ENCODE assay signal across 1 cellular context in genomic region chr10:74176380-74177139, GRCh38.
A peak's percentile ranks its signal among the peaks of the same experiment; 100 is the strongest.
TF ChIP-seq lines count a peak whose summit lies in the region.

No MANE protein-coding gene starts in this region.

TF ChIP-seq in K562, 482 proteins besides CTCF, POLR2A, EP300 and RAD21 (continued from another document and continues in another):
- TF ChIP-seq, protein P1, sequence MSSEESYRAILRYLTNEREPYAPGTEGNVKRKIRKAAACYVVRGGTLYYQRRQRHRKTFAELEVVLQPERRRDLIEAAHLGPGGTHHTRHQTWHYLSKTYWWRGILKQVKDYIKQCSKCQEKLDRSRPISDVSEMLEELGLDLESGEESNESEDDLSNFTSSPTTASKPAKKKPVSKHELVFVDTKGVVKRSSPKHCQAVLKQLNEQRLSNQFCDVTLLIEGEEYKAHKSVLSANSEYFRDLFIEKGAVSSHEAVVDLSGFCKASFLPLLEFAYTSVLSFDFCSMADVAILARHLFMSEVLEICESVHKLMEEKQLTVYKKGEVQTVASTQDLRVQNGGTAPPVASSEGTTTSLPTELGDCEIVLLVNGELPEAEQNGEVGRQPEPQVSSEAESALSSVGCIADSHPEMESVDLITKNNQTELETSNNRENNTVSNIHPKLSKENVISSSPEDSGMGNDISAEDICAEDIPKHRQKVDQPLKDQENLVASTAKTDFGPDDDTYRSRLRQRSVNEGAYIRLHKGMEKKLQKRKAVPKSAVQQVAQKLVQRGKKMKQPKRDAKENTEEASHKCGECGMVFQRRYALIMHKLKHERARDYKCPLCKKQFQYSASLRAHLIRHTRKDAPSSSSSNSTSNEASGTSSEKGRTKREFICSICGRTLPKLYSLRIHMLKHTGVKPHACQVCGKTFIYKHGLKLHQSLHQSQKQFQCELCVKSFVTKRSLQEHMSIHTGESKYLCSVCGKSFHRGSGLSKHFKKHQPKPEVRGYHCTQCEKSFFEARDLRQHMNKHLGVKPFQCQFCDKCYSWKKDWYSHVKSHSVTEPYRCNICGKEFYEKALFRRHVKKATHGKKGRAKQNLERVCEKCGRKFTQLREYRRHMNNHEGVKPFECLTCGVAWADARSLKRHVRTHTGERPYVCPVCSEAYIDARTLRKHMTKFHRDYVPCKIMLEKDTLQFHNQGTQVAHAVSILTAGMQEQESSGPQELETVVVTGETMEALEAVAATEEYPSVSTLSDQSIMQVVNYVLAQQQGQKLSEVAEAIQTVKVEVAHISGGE (CRISPR knock-in tag; IDR thresholded peaks at IDR 0.05), result peak in 1 of 3 experiments; percentile 79; a peak in 3 of 6 replicates
- TF ChIP-seq AFF4 (CRISPR knock-in tag; IDR thresholded peaks at IDR 0.05), result peak; percentile 97
- TF ChIP-seq MTA3 (IDR thresholded peaks at IDR 0.05; ENCODE audit: borderline replicate concordance), result peak; percentile 96
- TF ChIP-seq, protein P2, sequence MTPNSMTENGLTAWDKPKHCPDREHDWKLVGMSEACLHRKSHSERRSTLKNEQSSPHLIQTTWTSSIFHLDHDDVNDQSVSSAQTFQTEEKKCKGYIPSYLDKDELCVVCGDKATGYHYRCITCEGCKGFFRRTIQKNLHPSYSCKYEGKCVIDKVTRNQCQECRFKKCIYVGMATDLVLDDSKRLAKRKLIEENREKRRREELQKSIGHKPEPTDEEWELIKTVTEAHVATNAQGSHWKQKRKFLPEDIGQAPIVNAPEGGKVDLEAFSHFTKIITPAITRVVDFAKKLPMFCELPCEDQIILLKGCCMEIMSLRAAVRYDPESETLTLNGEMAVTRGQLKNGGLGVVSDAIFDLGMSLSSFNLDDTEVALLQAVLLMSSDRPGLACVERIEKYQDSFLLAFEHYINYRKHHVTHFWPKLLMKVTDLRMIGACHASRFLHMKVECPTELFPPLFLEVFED (CRISPR knock-in tag; conservative IDR thresholded peaks at IDR 0.05), result peak; percentile 67; the same call in 1 of the 2 replicates
- TF ChIP-seq ZNF24 (IDR thresholded peaks at IDR 0.05), result no peak
- TF ChIP-seq ZNF77 (CRISPR knock-in tag; IDR thresholded peaks at IDR 0.05), result no peak
- TF ChIP-seq SRSF3 (IDR thresholded peaks at IDR 0.05; ENCODE audit: insufficient read depth, low read length), result peak; percentile 14; the same call in 1 of the 2 replicates
- no peak for TF ChIP-seq ZNF23 (CRISPR knock-in tag; IDR thresholded peaks at IDR 0.05)
- TF ChIP-seq ZNF140 (CRISPR knock-in tag; IDR thresholded peaks at IDR 0.05), result no peak
- peak; percentile 70; the same call in 1 of the 2 replicates for TF ChIP-seq TARDBP (IDR thresholded peaks at IDR 0.05)
- TF ChIP-seq, protein P3, sequence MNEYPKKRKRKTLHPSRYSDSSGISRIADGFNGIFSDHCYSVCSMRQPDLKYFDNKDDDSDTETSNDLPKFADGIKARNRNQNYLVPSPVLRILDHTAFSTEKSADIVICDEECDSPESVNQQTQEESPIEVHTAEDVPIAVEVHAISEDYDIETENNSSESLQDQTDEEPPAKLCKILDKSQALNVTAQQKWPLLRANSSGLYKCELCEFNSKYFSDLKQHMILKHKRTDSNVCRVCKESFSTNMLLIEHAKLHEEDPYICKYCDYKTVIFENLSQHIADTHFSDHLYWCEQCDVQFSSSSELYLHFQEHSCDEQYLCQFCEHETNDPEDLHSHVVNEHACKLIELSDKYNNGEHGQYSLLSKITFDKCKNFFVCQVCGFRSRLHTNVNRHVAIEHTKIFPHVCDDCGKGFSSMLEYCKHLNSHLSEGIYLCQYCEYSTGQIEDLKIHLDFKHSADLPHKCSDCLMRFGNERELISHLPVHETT (CRISPR knock-in tag; conservative IDR thresholded peaks at IDR 0.05 in 1 of 2, IDR thresholded peaks at IDR 0.05 in 1 of 2), result peak in 1 of 2 experiments; percentile 90; a peak in 2 of 4 replicates
- TF ChIP-seq, protein P4, sequence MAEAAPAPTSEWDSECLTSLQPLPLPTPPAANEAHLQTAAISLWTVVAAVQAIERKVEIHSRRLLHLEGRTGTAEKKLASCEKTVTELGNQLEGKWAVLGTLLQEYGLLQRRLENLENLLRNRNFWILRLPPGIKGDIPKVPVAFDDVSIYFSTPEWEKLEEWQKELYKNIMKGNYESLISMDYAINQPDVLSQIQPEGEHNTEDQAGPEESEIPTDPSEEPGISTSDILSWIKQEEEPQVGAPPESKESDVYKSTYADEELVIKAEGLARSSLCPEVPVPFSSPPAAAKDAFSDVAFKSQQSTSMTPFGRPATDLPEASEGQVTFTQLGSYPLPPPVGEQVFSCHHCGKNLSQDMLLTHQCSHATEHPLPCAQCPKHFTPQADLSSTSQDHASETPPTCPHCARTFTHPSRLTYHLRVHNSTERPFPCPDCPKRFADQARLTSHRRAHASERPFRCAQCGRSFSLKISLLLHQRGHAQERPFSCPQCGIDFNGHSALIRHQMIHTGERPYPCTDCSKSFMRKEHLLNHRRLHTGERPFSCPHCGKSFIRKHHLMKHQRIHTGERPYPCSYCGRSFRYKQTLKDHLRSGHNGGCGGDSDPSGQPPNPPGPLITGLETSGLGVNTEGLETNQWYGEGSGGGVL (CRISPR knock-in tag; IDR thresholded peaks at IDR 0.05), result no peak
- no peak for TF ChIP-seq PCBP2 (IDR thresholded peaks at IDR 0.05; ENCODE audit: low read depth, low read length, poor library complexity, severe bottlenecking)
- TF ChIP-seq RBFOX2 (IDR thresholded peaks at IDR 0.05; ENCODE audit: low read depth, low read length), result peak; percentile 99
- TF ChIP-seq ZBTB43 (CRISPR knock-in tag; IDR thresholded peaks at IDR 0.05), result peak; percentile 66; the same call in 1 of the 2 replicates
- TF ChIP-seq MEIS2 (IDR thresholded peaks at IDR 0.05; ENCODE audit: partially characterized antibody), result no peak
- TF ChIP-seq POLR3A (IDR thresholded peaks at IDR 0.05; ENCODE audit: borderline replicate concordance, extremely low read depth, insufficient read depth, insufficient read length), result no peak
- TF ChIP-seq ZNF224 (CRISPR knock-in tag; IDR thresholded peaks at IDR 0.05), result no peak
- no peak for TF ChIP-seq ZNF668 (CRISPR knock-in tag; IDR thresholded peaks at IDR 0.05)
- TF ChIP-seq, protein P5, sequence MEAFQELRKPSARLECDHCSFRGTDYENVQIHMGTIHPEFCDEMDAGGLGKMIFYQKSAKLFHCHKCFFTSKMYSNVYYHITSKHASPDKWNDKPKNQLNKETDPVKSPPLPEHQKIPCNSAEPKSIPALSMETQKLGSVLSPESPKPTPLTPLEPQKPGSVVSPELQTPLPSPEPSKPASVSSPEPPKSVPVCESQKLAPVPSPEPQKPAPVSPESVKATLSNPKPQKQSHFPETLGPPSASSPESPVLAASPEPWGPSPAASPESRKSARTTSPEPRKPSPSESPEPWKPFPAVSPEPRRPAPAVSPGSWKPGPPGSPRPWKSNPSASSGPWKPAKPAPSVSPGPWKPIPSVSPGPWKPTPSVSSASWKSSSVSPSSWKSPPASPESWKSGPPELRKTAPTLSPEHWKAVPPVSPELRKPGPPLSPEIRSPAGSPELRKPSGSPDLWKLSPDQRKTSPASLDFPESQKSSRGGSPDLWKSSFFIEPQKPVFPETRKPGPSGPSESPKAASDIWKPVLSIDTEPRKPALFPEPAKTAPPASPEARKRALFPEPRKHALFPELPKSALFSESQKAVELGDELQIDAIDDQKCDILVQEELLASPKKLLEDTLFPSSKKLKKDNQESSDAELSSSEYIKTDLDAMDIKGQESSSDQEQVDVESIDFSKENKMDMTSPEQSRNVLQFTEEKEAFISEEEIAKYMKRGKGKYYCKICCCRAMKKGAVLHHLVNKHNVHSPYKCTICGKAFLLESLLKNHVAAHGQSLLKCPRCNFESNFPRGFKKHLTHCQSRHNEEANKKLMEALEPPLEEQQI (IDR thresholded peaks at IDR 0.05), result no peak
- no peak for TF ChIP-seq CHD7 (IDR thresholded peaks at IDR 0.05; ENCODE audit: low read depth, low read length)
